In genomic region chr17:43671075-43671692, GRCh38 we compare ENCODE assay signal across 1 cellular context.
TF ChIP-seq lines count a peak whose summit lies in the region.

No MANE protein-coding gene starts in this region.

TF ChIP-seq in GM23338, 12 proteins besides CTCF, POLR2A, EP300 and RAD21 (continued from another document):
- TF ChIP-seq ETS1 (IDR thresholded peaks at IDR 0.05) (no peak), JUNB (IDR thresholded peaks at IDR 0.05; ENCODE audit: unreplicated experiment) (no peak)
